19 cellular contexts compared by ENCODE assay signal in the genomic region with DNA sequence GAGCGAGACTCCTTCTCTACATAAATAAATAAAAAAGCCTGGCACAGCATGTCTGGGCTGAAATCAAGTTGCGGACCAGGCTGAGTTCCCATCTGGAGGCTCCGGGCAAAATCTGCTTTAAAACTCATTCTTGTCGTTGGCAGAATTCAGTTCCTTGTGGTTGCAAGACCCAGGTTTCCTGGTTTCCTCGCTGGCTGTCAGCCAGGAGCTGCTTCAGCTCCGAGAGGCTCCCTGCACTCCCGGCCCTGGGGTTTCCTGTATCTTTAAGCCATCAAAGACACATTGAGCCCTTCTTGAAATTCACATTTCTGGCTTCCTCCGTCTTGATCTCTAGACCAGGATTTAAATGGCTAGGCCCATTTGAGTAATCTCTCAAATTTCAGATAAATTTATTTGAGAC. TPM values are rescaled to one million over a fixed set of nuclear protein-coding genes. Genes with fewer than 3 reads are reported as not detected.
DNase-seq lines count a peak whose midpoint lies in the region; ATAC-seq and TF ChIP-seq lines count a peak whose summit lies in the region.
"Had no signal": no experiment of that assay in that cellular context is flagged by ENCODE, and none has a peak within 500 bp of the region (broad histone marks: within the 10 kb centered on the region; RNA-seq: fewer than 3 reads in every experiment).

No MANE protein-coding gene starts in this region.

- no peaks in the 10 kb centered on the region for H3K36me3 ChIP-seq in BLaER1 treated with 17β-estradiol and CSF1 and Interleukin-3, amounts not matched to agents 10 nM and 100 nM
- H3K36me3 ChIP-seq in mucosa of rectum (ENCODE audit: control insufficient read depth in 2 of 2, insufficient read depth in 2 of 2, low read length in 2 of 2), result no peaks in the 10 kb centered on the region
- H3K36me3 ChIP-seq: BE2C, sigmoid colon had no signal

- DNase-seq in HT-29 (ENCODE audit: low spot score) (peak; percentile 54), astrocyte of the hippocampus (ENCODE audit: low read depth, low spot score) (peak; percentile 47), dorsolateral prefrontal cortex (no peak), NCI-H2227 treated with DMSO at 0.1 percent for 48 hours (lab: John Stamatoyannopoulos, UW) (no peak)
- DNase-seq: activated gamma-delta T cell; BE2C; effector CD8-positive, alpha-beta T cell; NCI-H1417; NCI-H446; sigmoid colon; SK-N-SH; stimulated activated naive CD8-positive, alpha-beta T cell treated with anti-CD3 and anti-CD28 coated beads, Interleukin-15, Interleukin-2, amounts not matched to agents 100 U/mL and 50 U/mL, for 24 hours had no signal

- no peaks in the 10 kb centered on the region for H3K27me3 ChIP-seq in BLaER1 treated with 17β-estradiol and CSF1 and Interleukin-3, amounts not matched to agents 10 nM and 100 nM
- no peaks in the 10 kb centered on the region for H3K27me3 ChIP-seq in mucosa of rectum (ENCODE audit: control insufficient read depth in 2 of 2, insufficient read depth in 2 of 2, low read length in 2 of 2)
- no peaks in the 10 kb centered on the region for H3K27me3 ChIP-seq in dorsolateral prefrontal cortex
- H3K27me3 ChIP-seq: BE2C, sigmoid colon had no signal

- no peak for TF ChIP-seq CTCF in dorsolateral prefrontal cortex (IDR thresholded peaks at IDR 0.05 in 54 of 56, conservative IDR thresholded peaks at IDR 0.05 in 2 of 56; ENCODE audit: low read depth in 1 of 56, partially characterized antibody in 56 of 56)

- peak overlapping the region in 10 of 11 experiments; percentile 6 to 68 (median 58); a peak in 20 of 22 replicates for H3K9ac ChIP-seq in BLaER1 treated with 17β-estradiol and CSF1 and Interleukin-3, amounts not matched to agents 10 nM and 100 nM
- H3K9ac ChIP-seq in mucosa of rectum (ENCODE audit: low read depth in 1 of 2, low read length in 2 of 2), result peak overlapping the region; percentile 24 to 40
- H3K9ac ChIP-seq: SK-N-SH had no signal

- H3K27ac ChIP-seq in BLaER1 treated with 17β-estradiol and CSF1 and Interleukin-3, amounts not matched to agents 10 nM and 100 nM, result peak overlapping the region in 9 of 11 experiments; percentile 47 to 80 (median 69); a peak in 17 of 22 replicates
- peak overlapping the region in 1 of 2 donors; percentile 39 for H3K27ac ChIP-seq in mucosa of rectum (ENCODE audit: low read depth in 2 of 2, low read length in 2 of 2)
- no peak overlapping the region for H3K27ac ChIP-seq in dorsolateral prefrontal cortex
- H3K27ac ChIP-seq: sigmoid colon had no signal

- H3K4me2 ChIP-seq in BLaER1 treated with 17β-estradiol and CSF1 and Interleukin-3, amounts not matched to agents 10 nM and 100 nM, result peak overlapping the region; percentile 49 to 84 (median 75)
- H3K4me2 ChIP-seq: SK-N-SH had no signal

- peaks cover 0 to 38% (median 27%) of the 10 kb centered on the region in 11 experiments; a peak in 18 of 22 replicates for H3K9me3 ChIP-seq in BLaER1 treated with 17β-estradiol and CSF1 and Interleukin-3, amounts not matched to agents 10 nM and 100 nM (replicated peaks in 1 of 11)
- no peaks in the 10 kb centered on the region for H3K9me3 ChIP-seq in mucosa of rectum (ENCODE audit: control insufficient read depth in 2 of 2, low read length in 2 of 2)
- H3K9me3 ChIP-seq: BE2C, sigmoid colon, SK-N-SH had no signal

- H4K20me1 ChIP-seq in BLaER1 treated with 17β-estradiol and CSF1 and Interleukin-3, amounts not matched to agents 10 nM and 100 nM, result no peaks in the 10 kb centered on the region

- peaks cover 38 to 77% (median 65%) of the 10 kb centered on the region in 10 experiments for H3K4me1 ChIP-seq in BLaER1 treated with 17β-estradiol and CSF1 and Interleukin-3, amounts not matched to agents 10 nM and 100 nM
- peaks cover 8 to 10% of the 10 kb centered on the region in 2 donors for H3K4me1 ChIP-seq in mucosa of rectum (ENCODE audit: control insufficient read depth in 2 of 2, insufficient read depth in 2 of 2, low read length in 2 of 2)
- H3K4me1 ChIP-seq: BE2C had no signal

- intact Hi-C loops in dorsolateral prefrontal cortex (cut with DNase I), result no loop called here

- peak overlapping the region in 4 of 10 experiments; percentile 23 to 43 (median 40); a peak in 9 of 20 replicates for H3K4me3 ChIP-seq in BLaER1 treated with 17β-estradiol and CSF1 and Interleukin-3, amounts not matched to agents 10 nM and 100 nM
- H3K4me3 ChIP-seq in mucosa of rectum (ENCODE audit: low read length in 2 of 2), result no peak overlapping the region
- no peak overlapping the region for H3K4me3 ChIP-seq in dorsolateral prefrontal cortex
- H3K4me3 ChIP-seq: K562, lung, sigmoid colon had no signal

- ATAC-seq in GM21515 (IDR thresholded peaks at IDR 0.05; ENCODE audit: unreplicated experiment) (no peak), GM21447 (IDR thresholded peaks at IDR 0.05; ENCODE audit: unreplicated experiment) (no peak)
- ATAC-seq: HCT116; K562; stimulated activated naive CD8-positive, alpha-beta T cell treated with anti-CD3 and anti-CD28 coated beads, Interleukin-15, Interleukin-2, amounts not matched to agents 100 U/mL and 50 U/mL, for 24 hours had no signal

RNA-seq across cellular contexts. Expression of a gene that starts 20.6 kb away (rescaled TPM):
- total RNA-seq in HT-29 (2014; rRNA removed; shearing (Covaris generic)), result 20.5 and 21.5 TPM in 2 replicates
- total RNA-seq in dorsolateral prefrontal cortex, result 10 to 100 TPM; 25.8 to 69.7 (median 46.0) TPM

Comparison
In these comparisons a context has a peak if more than half of its experiments do, and no peak if none do; other contexts are left out.
1. H3K27ac ChIP-seq: peak in BLaER1 treated with 17β-estradiol and CSF1 and Interleukin-3, amounts not matched to agents 10 nM and 100 nM (9 of 11); none in dorsolateral prefrontal cortex (0 of 59).
2. DNase-seq: peak in HT-29 (single experiment) and astrocyte of the hippocampus (single experiment); none in dorsolateral prefrontal cortex (0 of 10) and NCI-H2227 treated with DMSO at 0.1 percent for 48 hours (single experiment).